ENCODE assay signal across 8 cellular contexts in the genomic region with DNA sequence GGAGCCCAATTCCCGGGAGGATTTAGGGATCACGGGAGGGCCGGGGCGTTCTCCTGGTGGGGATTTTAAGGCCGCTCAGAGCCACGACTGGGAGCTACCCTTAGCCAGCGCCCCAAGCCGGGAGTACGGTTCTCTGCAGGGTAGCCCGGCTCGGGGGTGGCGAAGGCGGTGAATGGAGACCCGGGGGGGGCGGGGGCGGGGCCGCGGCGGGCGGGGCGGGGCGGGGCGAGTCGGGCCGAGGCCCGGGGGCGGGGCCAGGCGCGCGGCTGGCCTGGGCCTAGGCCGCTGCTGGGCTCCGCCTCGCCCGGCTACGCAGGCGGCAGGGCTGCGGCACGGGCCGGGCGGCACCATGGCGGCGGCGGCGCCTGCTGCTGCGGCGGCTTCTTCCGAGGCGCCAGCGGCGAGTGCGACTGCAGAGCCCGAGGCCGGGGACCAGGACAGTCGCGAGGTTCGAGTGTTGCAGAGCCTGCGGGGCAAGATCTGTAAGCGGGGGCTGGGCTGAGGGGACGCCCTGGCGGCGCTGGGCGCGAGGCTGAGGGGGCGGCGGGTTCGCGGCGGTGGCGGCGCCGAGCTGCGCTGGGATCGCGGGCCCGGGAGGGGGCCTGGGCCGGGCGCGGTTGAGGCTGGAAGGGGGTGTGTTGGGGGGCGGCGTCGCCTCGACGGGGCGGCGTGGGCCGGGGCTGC. TPM values are rescaled to one million over a fixed set of nuclear protein-coding genes. Genes with fewer than 3 reads are reported as not detected.
DNase-seq lines count a peak whose midpoint lies in the region; ATAC-seq, FAIRE-seq and TF ChIP-seq lines count a peak whose summit lies in the region.

A gene with protein sequence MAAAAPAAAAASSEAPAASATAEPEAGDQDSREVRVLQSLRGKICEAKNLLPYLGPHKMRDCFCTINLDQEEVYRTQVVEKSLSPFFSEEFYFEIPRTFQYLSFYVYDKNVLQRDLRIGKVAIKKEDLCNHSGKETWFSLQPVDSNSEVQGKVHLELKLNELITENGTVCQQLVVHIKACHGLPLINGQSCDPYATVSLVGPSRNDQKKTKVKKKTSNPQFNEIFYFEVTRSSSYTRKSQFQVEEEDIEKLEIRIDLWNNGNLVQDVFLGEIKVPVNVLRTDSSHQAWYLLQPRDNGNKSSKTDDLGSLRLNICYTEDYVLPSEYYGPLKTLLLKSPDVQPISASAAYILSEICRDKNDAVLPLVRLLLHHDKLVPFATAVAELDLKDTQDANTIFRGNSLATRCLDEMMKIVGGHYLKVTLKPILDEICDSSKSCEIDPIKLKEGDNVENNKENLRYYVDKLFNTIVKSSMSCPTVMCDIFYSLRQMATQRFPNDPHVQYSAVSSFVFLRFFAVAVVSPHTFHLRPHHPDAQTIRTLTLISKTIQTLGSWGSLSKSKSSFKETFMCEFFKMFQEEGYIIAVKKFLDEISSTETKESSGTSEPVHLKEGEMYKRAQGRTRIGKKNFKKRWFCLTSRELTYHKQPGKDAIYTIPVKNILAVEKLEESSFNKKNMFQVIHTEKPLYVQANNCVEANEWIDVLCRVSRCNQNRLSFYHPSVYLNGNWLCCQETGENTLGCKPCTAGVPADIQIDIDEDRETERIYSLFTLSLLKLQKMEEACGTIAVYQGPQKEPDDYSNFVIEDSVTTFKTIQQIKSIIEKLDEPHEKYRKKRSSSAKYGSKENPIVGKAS (plus strand): TSS at position 293 of the 684 bp plus-strand sequence. CDS start 57 bp downstream, at position 350.

- peak within 1 kb of the TSS; percentile 89 to 91 for H3K27ac ChIP-seq in kidney (ENCODE audit: low read depth in 2 of 2, low read length in 2 of 2)

- no peak for FAIRE-seq in kidney (lab: Jason Lieb, UNC)

- peak within 1 kb of the TSS; percentile 74 for H3K4me3 ChIP-seq in AG09309 (ENCODE audit: control insufficient read depth, low read depth, low read length)
- H3K4me3 ChIP-seq in kidney (ENCODE audit: low read length in 2 of 2), result peak within 1 kb of the TSS; percentile 58 to 69

- TF ChIP-seq CTCF in AG09309 (IDR thresholded peaks at IDR 0.05; ENCODE audit: control insufficient read depth, insufficient read depth, low read depth, low read length, missing control alignments) (no peak), kidney (IDR thresholded peaks at IDR 0.05; ENCODE audit: borderline replicate concordance, extremely low read depth, insufficient read depth) (no peak)

- peak; percentile 39 for DNase-seq in AG09309 (ENCODE audit: low read depth)
- peak; percentile 82 for DNase-seq in NCI-H345 (lab: John Stamatoyannopoulos, UW)
- peak; percentile 94 for DNase-seq in cerebellum (ENCODE audit: low spot score)
- DNase-seq in kidney, result peak; percentile 93
- DNase-seq in stimulated activated CD4-positive, alpha-beta T cell treated with anti-CD3 and anti-CD28 coated beads, Interleukin-15, amount 100 ng/mL, for 24 hours, result peak; percentile 74

- intact Hi-C loops in kidney (cut with DNase I), result no loop called here

- peak within 1 kb of the TSS; percentile 14 to 22 for H3K9ac ChIP-seq in kidney (ENCODE audit: low read length in 2 of 2)

- peak; percentile 68 for ATAC-seq in GM18909 (IDR thresholded peaks at IDR 0.05; ENCODE audit: poor library complexity, unreplicated experiment)
- peak; percentile 58 for ATAC-seq in HG03159 (IDR thresholded peaks at IDR 0.05; ENCODE audit: unreplicated experiment)
- ATAC-seq in activated CD4-positive, CD25-positive, alpha-beta regulatory T cell treated with anti-CD3 and anti-CD28 coated beads, Interleukin-2, amount 50 U/mL, for 24 hours, result peak; percentile 75 to 82

- H3K4me1 ChIP-seq in kidney (ENCODE audit: control insufficient read depth in 1 of 2, insufficient read depth in 1 of 2, low read depth in 1 of 2, low read length in 2 of 2), result peaks cover 4 to 7% of the 10 kb centered on the region in 2 donors

- H3K36me3 ChIP-seq in kidney (ENCODE audit: control insufficient read depth in 1 of 2, insufficient read depth in 2 of 2, low read length in 2 of 2), result no peaks in the 10 kb centered on the region

- H3K9me3 ChIP-seq in kidney (ENCODE audit: control insufficient read depth in 1 of 2, low read length in 2 of 2), result no peaks in the 10 kb centered on the region

RNA-seq across cellular contexts. Expression of the gene that starts here (rescaled TPM):
- total RNA-seq in cerebellum (30.3 TPM), kidney (29.8 TPM)
- 2.2 TPM for polyA plus RNA-seq in kidney (ENCODE audit: insufficient read depth, low read depth, low replicate concordance)

Comparison
In these comparisons a context has a peak if more than half of its experiments do, and no peak if none do; other contexts are left out.
1. Peak in every context shown above with its lines: DNase-seq, ATAC-seq, H3K4me3 ChIP-seq and H3K27ac ChIP-seq.
2. DNase-seq: peak in every context shown above with its lines; median percentile 94 in cerebellum; 93 in kidney; 82 in NCI-H345; 74 in stimulated activated CD4-positive, alpha-beta T cell treated with anti-CD3 and anti-CD28 coated beads, Interleukin-15, amount 100 ng/mL, for 24 hours; 39 in AG09309.